In the genomic region with DNA sequence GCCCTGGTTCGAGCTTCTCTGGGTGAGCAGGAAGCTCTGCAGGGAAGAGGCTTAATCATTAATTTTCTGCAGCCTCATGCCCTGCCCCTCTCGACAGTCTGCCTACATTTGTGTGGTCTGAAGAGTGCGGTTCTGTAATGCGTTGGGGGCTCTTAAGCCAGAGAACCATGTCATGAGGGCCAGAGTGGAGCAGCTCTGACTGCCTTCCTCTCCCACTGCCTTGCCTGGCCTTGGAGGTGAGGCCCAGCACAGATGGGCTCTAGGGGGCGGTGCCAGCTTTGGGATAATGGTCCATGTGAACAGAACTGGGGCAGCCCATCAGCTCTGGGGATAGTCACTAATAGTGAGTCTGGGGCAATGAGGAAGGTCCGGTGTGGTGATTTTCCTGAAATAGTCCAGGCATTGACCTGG, we compare ENCODE assay signal across 11 cellular contexts. TPM values are rescaled to one million over a fixed set of nuclear protein-coding genes. Genes with fewer than 3 reads are reported as not detected.
DNase-seq lines count a peak whose midpoint lies in the region; ATAC-seq and TF ChIP-seq lines count a peak whose summit lies in the region.
"Had no signal": no experiment of that assay in that cellular context is flagged by ENCODE, and none has a peak within 500 bp of the region (broad histone marks: within the 10 kb centered on the region; RNA-seq: fewer than 3 reads in every experiment).

No MANE protein-coding gene starts in this region.

- no peaks in the 10 kb centered on the region for H3K9me2 ChIP-seq in MM.1S (replicated peaks; ENCODE audit: insufficient read depth, low read length)

- no peak overlapping the region for H3K4me3 ChIP-seq in MM.1S (ENCODE audit: low read length)
- no peak overlapping the region for H3K4me3 ChIP-seq in trophoblast cell (ENCODE audit: low read depth, low read length)

- POLR2A ChIA-PET in activated CD4-positive, alpha-beta T cell treated with anti-CD3 and anti-CD28 coated beads for 36 hours (lab: Charles Lee): no interaction called here

- no peak overlapping the region for H3K23ac ChIP-seq in trophoblast cell (ENCODE audit: low read length)

- H3K14ac ChIP-seq in trophoblast cell (ENCODE audit: low read length): no peak overlapping the region

- no peak overlapping the region for H4K8ac ChIP-seq in trophoblast cell (ENCODE audit: low read depth, low read length)

- no peak overlapping the region for H2BK12ac ChIP-seq in trophoblast cell (ENCODE audit: low read length)

- H3K9me3 Mint-ChIP-seq in activated CD4-positive, alpha-beta T cell treated with anti-CD3 and anti-CD28 coated beads for 36 hours (ENCODE audit: low read depth): no peaks in the 10 kb centered on the region

- H3K4me2 ChIP-seq in MM.1S (ENCODE audit: low read depth, low read length): no peak overlapping the region
- H3K4me2 ChIP-seq in trophoblast cell (ENCODE audit: low read length): no peak overlapping the region

- H2BK5ac ChIP-seq in trophoblast cell (ENCODE audit: low read depth, low read length, poor library complexity): no peak overlapping the region

- no peak overlapping the region for H3K18ac ChIP-seq in trophoblast cell (ENCODE audit: low read length)

- WGBS in trophoblast cell (ENCODE audit: extremely low coverage, insufficient coverage, insufficient read length): no CpG with 5 or more reads among the region's 6 CpGs

- H3K27ac ChIP-seq in MM.1S (ENCODE audit: low read length): no peak overlapping the region
- no peak overlapping the region for H3K27ac ChIP-seq in trophoblast cell (ENCODE audit: low read depth, low read length)

- H3K79me2 ChIP-seq in MM.1S (ENCODE audit: low read length) (no peaks in the 10 kb centered on the region), trophoblast cell (ENCODE audit: control insufficient read depth, insufficient read depth, low read length, poor library complexity) (no peaks in the 10 kb centered on the region)

- H2AK5ac ChIP-seq in trophoblast cell (ENCODE audit: low read length): no peak overlapping the region

- no peaks in the 10 kb centered on the region for H3K9me3 ChIP-seq in MM.1S (replicated peaks; ENCODE audit: insufficient read depth, low read length)
- H3K9me3 ChIP-seq in trophoblast cell (ENCODE audit: insufficient read depth, low read depth, low read length): peaks cover 1% of the 10 kb centered on the region

- peaks cover 34% of the 10 kb centered on the region for H3K27me3 Mint-ChIP-seq in activated CD4-positive, alpha-beta T cell treated with anti-CD3 and anti-CD28 coated beads for 36 hours

- no peaks in the 10 kb centered on the region for H3K79me1 ChIP-seq in trophoblast cell (ENCODE audit: low read length)

- H3K36me3 ChIP-seq in MM.1S (replicated peaks; ENCODE audit: insufficient read depth, low read length) (no peaks in the 10 kb centered on the region), trophoblast cell (ENCODE audit: control insufficient read depth in 1 of 2, insufficient read depth in 2 of 2, low read length in 2 of 2) (no peaks in the 10 kb centered on the region)

- no peak overlapping the region for H3K9ac ChIP-seq in MM.1S (ENCODE audit: low read length)
- no peak overlapping the region for H3K9ac ChIP-seq in trophoblast cell (ENCODE audit: low read length)

- no peak overlapping the region for H4K91ac ChIP-seq in trophoblast cell (ENCODE audit: low read depth, low read length)

- no peak overlapping the region for H4K12ac ChIP-seq in trophoblast cell (ENCODE audit: low read depth, low read length)

- intact Hi-C loops in activated CD4-positive, alpha-beta T cell treated with anti-CD3 and anti-CD28 coated beads for 36 hours (cut with DNase I, micrococcal nuclease): loop anchor here in 1 of 2 experiments (10.0 kb wide), 2 partner anchors 1152 to 1898 kb away; a partner anchor contains a TSS

- peak; percentile 60 for DNase-seq in activated CD4-positive, alpha-beta T cell treated with anti-CD3 and anti-CD28 coated beads for 36 hours
- DNase-seq in activated CD4-positive, alpha-beta T cell treated with anti-CD3 and anti-CD28 coated beads, Interleukin-2, amount 50 U/mL, for 4 hours: no peak
- DNase-seq in MM.1S (no peak), cerebellum (ENCODE audit: low spot score) (peak; percentile 75), renal cortical epithelial cell (ENCODE audit: low read depth) (peak; percentile 60), trophoblast cell (no peak), NCI-H2029 treated with DMSO at 0.1 percent for 48 hours (lab: John Stamatoyannopoulos, UW) (no peak), NCI-H226 (no peak)
- DNase-seq: anterior cingulate cortex, left cardiac atrium had no signal

- H3K4ac ChIP-seq in trophoblast cell (ENCODE audit: low read depth, low read length): no peak overlapping the region

- H3K4me1 ChIP-seq in MM.1S (ENCODE audit: low read length) (0 out of 2 replicates have a peak, but pooled peaks cover 5% of the 10 kb centered on the region), trophoblast cell (ENCODE audit: control insufficient read depth in 1 of 2, insufficient read depth in 2 of 2, low read length in 2 of 2) (peaks cover 11 to 19% of the 10 kb centered on the region in 2 experiments)

- H3K27me3 ChIP-seq in MM.1S (replicated peaks; ENCODE audit: insufficient read depth, low read length) (no peaks in the 10 kb centered on the region), trophoblast cell (ENCODE audit: insufficient read depth, low read length) (peaks cover 58% of the 10 kb centered on the region)

- no peaks in the 10 kb centered on the region for H4K20me1 ChIP-seq in MM.1S (ENCODE audit: insufficient read depth, low read length)

- H3F3A ChIP-seq in MM.1S (ENCODE audit: insufficient read depth, low read length): peaks cover 4% of the 10 kb centered on the region; the same call in 1 of the 2 replicates

- H2AFZ ChIP-seq in MM.1S (ENCODE audit: low read length) (no peak overlapping the region), trophoblast cell (ENCODE audit: insufficient read depth, low read length, poor library complexity) (no peak overlapping the region)

- peak; percentile 13; the same call in 1 of the 2 replicates for TF ChIP-seq CTCF in MM.1S (IDR thresholded peaks at IDR 0.05; ENCODE audit: low read length)

- H3K4me3 Mint-ChIP-seq in activated CD4-positive, alpha-beta T cell treated with anti-CD3 and anti-CD28 coated beads for 36 hours: no peak overlapping the region

- H3K4me1 Mint-ChIP-seq in activated CD4-positive, alpha-beta T cell treated with anti-CD3 and anti-CD28 coated beads for 36 hours: peaks cover 20% of the 10 kb centered on the region

- ATAC-seq in activated CD4-positive, alpha-beta T cell treated with anti-CD3 and anti-CD28 coated beads for 36 hours: no peak

- CTCF ChIA-PET in activated CD4-positive, alpha-beta T cell treated with anti-CD3 and anti-CD28 coated beads for 36 hours (lab: Charles Lee): interaction anchor here (1.4 to 2.1 kb wide), 2 partner anchors 9 to 19 kb away, joined by 3 to 4 read pairs; no protein-coding TSS in a partner anchor

- no peak overlapping the region for H3K27ac Mint-ChIP-seq in activated CD4-positive, alpha-beta T cell treated with anti-CD3 and anti-CD28 coated beads for 36 hours

- no peak overlapping the region for H2BK120ac ChIP-seq in trophoblast cell (ENCODE audit: insufficient read depth, low read length, poor library complexity)

- H3K36me3 Mint-ChIP-seq in activated CD4-positive, alpha-beta T cell treated with anti-CD3 and anti-CD28 coated beads for 36 hours (ENCODE audit: low read depth): no peaks in the 10 kb centered on the region

RNA-seq across cellular contexts. Expression of a gene that starts 5.7 kb away (rescaled TPM):
- total RNA-seq in activated CD4-positive, alpha-beta T cell treated with anti-CD3 and anti-CD28 coated beads for 36 hours: under 1 TPM in 1 of 2 experiments, not detected in 1; 0.19 TPM
- total RNA-seq in cerebellum (21.1 TPM), renal cortical epithelial cell (0.52 and 3.6 TPM in 2 replicates)
- polyA plus RNA-seq in trophoblast cell (2013): 0.32 and 0.34 TPM in 2 replicates
- total RNA-seq: RPMI7951 had no signal

Comparison
In these comparisons a context has a peak if more than half of its experiments do, and no peak if none do; other contexts are left out.
1. DNase-seq: peak in activated CD4-positive, alpha-beta T cell treated with anti-CD3 and anti-CD28 coated beads for 36 hours (single experiment), cerebellum (single experiment) and renal cortical epithelial cell (single experiment); none in activated CD4-positive, alpha-beta T cell treated with anti-CD3 and anti-CD28 coated beads, Interleukin-2, amount 50 U/mL, for 4 hours (0 of 2), MM.1S (single experiment), trophoblast cell (0 of 2), NCI-H2029 treated with DMSO at 0.1 percent for 48 hours (single experiment) and NCI-H226 (single experiment).